Comparison of ENCODE assay signal across 9 cellular contexts in the genomic region with DNA sequence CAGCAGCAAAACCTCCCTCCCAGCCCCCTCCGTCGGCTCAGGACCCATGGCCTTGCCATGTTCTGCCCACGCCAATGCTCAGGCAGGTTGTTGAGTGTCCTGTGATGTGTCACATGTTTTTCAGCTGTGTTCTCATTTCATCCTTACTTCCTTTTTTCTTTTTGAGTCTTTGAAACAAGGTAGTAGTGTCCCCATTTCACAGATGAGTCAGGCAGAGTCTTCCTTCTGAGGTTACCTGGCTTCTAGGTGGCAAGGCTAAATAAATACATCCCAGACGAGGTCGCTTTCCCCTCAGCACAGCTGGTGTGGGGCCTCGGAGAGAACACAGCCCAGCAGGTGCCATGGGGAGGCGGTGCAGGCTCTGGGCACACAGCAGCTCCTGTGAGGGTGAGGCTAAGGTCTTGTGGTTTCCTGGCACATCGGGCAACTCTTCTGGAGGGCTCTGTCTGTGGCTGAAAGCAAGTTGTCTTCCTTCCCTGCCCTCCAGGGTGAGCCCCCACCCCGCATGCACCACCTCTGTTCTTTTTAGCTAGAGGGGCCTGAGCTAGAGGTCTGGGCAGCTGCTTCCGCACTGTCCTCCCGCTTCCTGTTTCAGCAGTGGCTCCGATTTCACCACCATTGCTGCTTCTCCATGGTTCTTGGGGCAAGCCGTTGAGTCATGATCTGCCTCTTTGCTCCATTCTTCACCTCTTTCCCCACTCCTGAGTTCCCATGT. TPM values are rescaled to one million over a fixed set of nuclear protein-coding genes. Genes with fewer than 3 reads are reported as not detected.
DNase-seq lines count a peak whose midpoint lies in the region; ATAC-seq and TF ChIP-seq lines count a peak whose summit lies in the region.
"Had no signal": no experiment of that assay in that cellular context is flagged by ENCODE, and none has a peak within 500 bp of the region (broad histone marks: within the 10 kb centered on the region; RNA-seq: fewer than 3 reads in every experiment).

No MANE protein-coding gene starts in this region.

- no peaks in the 10 kb centered on the region for H3K27me3 ChIP-seq in thyroid gland

- peaks cover 53 to 66% of the 10 kb centered on the region in 2 donors for H3K36me3 ChIP-seq in thyroid gland

- H3K4me3 Mint-ChIP-seq in T-helper 17 cell: peak overlapping the region; percentile 86
- no peak overlapping the region for H3K4me3 Mint-ChIP-seq in chondrocyte (ENCODE audit: unreplicated experiment)
- H3K4me3 Mint-ChIP-seq in progenitor cell of endocrine pancreas (ENCODE audit: low read depth): no peak overlapping the region

- TF ChIP-seq CTCF in chondrocyte (IDR thresholded peaks at IDR 0.05): no peak
- no peak for TF ChIP-seq CTCF in progenitor cell of endocrine pancreas (IDR thresholded peaks at IDR 0.05; ENCODE audit: unreplicated experiment)
- TF ChIP-seq CTCF in thyroid gland (IDR thresholded peaks at IDR 0.05): no peak

- TF ChIP-seq POLR2A in thyroid gland (IDR thresholded peaks at IDR 0.05): no peak

- DNase-seq in T-helper 17 cell: peak; percentile 34 to 51 (median 46)
- peak; percentile 67 for DNase-seq in chondrocyte (ENCODE audit: low spot score)
- no peak for DNase-seq in progenitor cell of endocrine pancreas (ENCODE audit: low spot score, unreplicated experiment)
- DNase-seq in DMS 273 (lab: John Stamatoyannopoulos, UW; ENCODE audit: unreplicated experiment): no peak
- DNase-seq in thyroid gland: no peak
- no peak for DNase-seq in NCI-H510A (lab: John Stamatoyannopoulos, UW)

- H3K36me3 Mint-ChIP-seq in T-helper 17 cell (ENCODE audit: low read depth): peaks cover 3% of the 10 kb centered on the region
- H3K36me3 Mint-ChIP-seq in chondrocyte (ENCODE audit: low read depth): peaks cover 35% of the 10 kb centered on the region
- peaks cover 25% of the 10 kb centered on the region for H3K36me3 Mint-ChIP-seq in progenitor cell of endocrine pancreas (ENCODE audit: insufficient read depth)

- H3K9me3 Mint-ChIP-seq in chondrocyte (ENCODE audit: low read depth) (no peaks in the 10 kb centered on the region), progenitor cell of endocrine pancreas (ENCODE audit: low read depth) (no peaks in the 10 kb centered on the region)

- H3K4me3 ChIP-seq in thyroid gland (replicated peaks in 1 of 3): no peak overlapping the region

- H3K27ac ChIP-seq in thyroid gland: no peak overlapping the region

- ATAC-seq in GM19468 (IDR thresholded peaks at IDR 0.05; ENCODE audit: extremely low read depth, unreplicated experiment): peak; percentile 21
- peak; percentile 90 for ATAC-seq in T-helper 17 cell
- ATAC-seq in GM19324 (IDR thresholded peaks at IDR 0.05; ENCODE audit: low FRiP score, unreplicated experiment): no peak

- H3K27me3 Mint-ChIP-seq in T-helper 17 cell (no peaks in the 10 kb centered on the region), chondrocyte (ENCODE audit: low read depth) (no peaks in the 10 kb centered on the region), progenitor cell of endocrine pancreas (no peaks in the 10 kb centered on the region)

- H3K27ac Mint-ChIP-seq in T-helper 17 cell (peak overlapping the region; percentile 90), chondrocyte (ENCODE audit: unreplicated experiment) (no peak overlapping the region), progenitor cell of endocrine pancreas (peak overlapping the region; percentile 87)

- 82% methylated on average over 13 of the region's 13 CpGs for WGBS in thyroid gland, 2 donors

- H3K9me3 ChIP-seq in T-helper 17 cell (ENCODE audit: control insufficient read depth, low read length, poor library complexity, severe bottlenecking) (no peaks in the 10 kb centered on the region), thyroid gland (no peaks in the 10 kb centered on the region)

- H3K4me1 Mint-ChIP-seq in T-helper 17 cell (peaks cover 31% of the 10 kb centered on the region), chondrocyte (ENCODE audit: low read depth) (peaks cover 3% of the 10 kb centered on the region), progenitor cell of endocrine pancreas (ENCODE audit: low read depth) (no peaks in the 10 kb centered on the region)

- intact Hi-C loops in thyroid gland (cut with DNase I): no loop called here

- H3K4me1 ChIP-seq in thyroid gland: peaks cover 12% of the 10 kb centered on the region in 2 donors

RNA-seq across cellular contexts. Expression of a gene that starts 15.1 kb away (rescaled TPM):
- 1 to 10 TPM; 5.2 to 7.4 TPM for total RNA-seq in T-helper 17 cell
- 0.20 to 0.46 TPM in 2 of 3 replicates, not detected in the other for total RNA-seq in chondrocyte
- total RNA-seq in progenitor cell of endocrine pancreas: 0.89 and 1.3 TPM in 2 replicates
- total RNA-seq in thyroid gland: 1 to 10 TPM in 1 of 4 donors, under 1 TPM in 2, not detected in 1; 0.58 to 2.0 (median 0.81) TPM
- total RNA-seq: dermis microvascular lymphatic vessel endothelial cell had no signal

RNA-seq across cellular contexts. Expression of a gene that starts 26.7 kb away (rescaled TPM):
- 10 to 100 TPM; 45.1 to 46.2 TPM for total RNA-seq in T-helper 17 cell
- 22.0 to 26.8 TPM (median 25.3 TPM) in 3 replicates for total RNA-seq in chondrocyte
- 31.5 and 37.7 TPM in 2 replicates for total RNA-seq in progenitor cell of endocrine pancreas
- total RNA-seq in thyroid gland: 10 to 100 TPM in 3 of 4 donors, 1 to 10 TPM in 1; 9.1 to 44.3 (median 34.4) TPM

RNA-seq across cellular contexts. Expression of a gene that starts 42.5 kb away (rescaled TPM):
- total RNA-seq in T-helper 17 cell (100 to 1,000 TPM; 248 to 259 TPM), chondrocyte (111 to 185 TPM (median 116 TPM) in 3 replicates), progenitor cell of endocrine pancreas (320 and 333 TPM in 2 replicates), thyroid gland (100 to 1,000 TPM in 2 of 4 donors, 10 to 100 TPM in 2; 79.3 to 138 (median 97.2) TPM)

Comparison
In these comparisons a context has a peak if more than half of its experiments do, and no peak if none do; other contexts are left out.
1. DNase-seq: peak in T-helper 17 cell (3 of 3) and chondrocyte (single experiment); none in progenitor cell of endocrine pancreas (single experiment), DMS 273 (single experiment), thyroid gland (0 of 2) and NCI-H510A (single experiment).